ENCODE assay signal across 18 cellular contexts in genomic region chr11:125101596-125101995, GRCh38.
"Had no signal": no experiment of that assay in that cellular context is flagged by ENCODE, and none has a peak within 500 bp of the region (broad histone marks: within the 10 kb centered on the region; RNA-seq: fewer than 3 reads in every experiment).

No MANE protein-coding gene starts in this region.

- H3K4me3 ChIP-seq: hepatocyte, lung, ovary, smooth muscle cell, thoracic aorta had no signal

- ATAC-seq: esophagus mucosa, left colon, left ventricle myocardium superior, natural killer cell, right cardiac atrium had no signal

- H3K27ac ChIP-seq: hepatocyte, ovary, thoracic aorta had no signal

- H2AFZ ChIP-seq: hepatocyte had no signal

- H3K4me2 ChIP-seq: hepatocyte, smooth muscle cell had no signal

- H3K9me3 ChIP-seq: ovary, thoracic aorta had no signal

- DNase-seq: caudate nucleus; cortex of kidney; effector memory CD4-positive, alpha-beta T cell; foreskin fibroblast; left colon; left ventricle myocardium superior; mesendoderm; natural killer cell; ovary; stimulated activated CD4-positive, alpha-beta T cell treated with anti-CD3 and anti-CD28 coated beads, Interleukin-2, amount 100 ng/mL, for 48 hours; substantia nigra; trophoblast cell had no signal

- H3K27me3 ChIP-seq: hepatocyte, ovary had no signal

- H3K36me3 ChIP-seq: ovary had no signal
